16 cellular contexts compared by ENCODE assay signal in the genomic region with DNA sequence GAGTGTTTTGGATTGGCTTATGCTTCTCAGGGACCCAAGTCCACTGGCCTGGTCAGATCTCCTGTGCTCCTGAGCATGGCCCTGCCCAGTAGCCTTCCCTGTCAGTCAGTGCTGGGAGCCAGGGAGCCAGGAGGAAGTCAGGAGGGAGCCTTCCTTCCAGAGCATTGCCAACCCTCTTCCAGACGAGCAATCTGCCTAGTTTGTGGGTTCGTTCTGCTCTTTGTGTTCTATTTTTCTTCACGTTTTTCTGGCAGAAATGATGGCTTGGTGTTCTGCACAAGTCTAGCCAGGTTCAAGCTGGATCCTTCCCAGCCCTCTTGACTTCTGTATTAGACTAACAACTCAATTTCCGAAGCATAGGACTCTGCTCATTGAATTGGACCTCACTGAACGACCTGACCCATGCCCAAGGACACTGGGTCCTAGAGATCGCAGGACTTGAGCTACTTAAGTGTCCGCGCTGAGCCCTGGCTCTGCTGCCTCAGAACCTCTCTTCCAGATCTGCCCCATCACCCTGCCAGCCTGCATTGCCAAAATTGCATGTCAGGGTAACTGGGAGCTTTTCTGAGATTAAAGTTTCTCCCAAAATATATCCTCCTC.
DNase-seq lines count a peak whose midpoint lies in the region; ATAC-seq and TF ChIP-seq lines count a peak whose summit lies in the region.
"Had no signal": no experiment of that assay in that cellular context is flagged by ENCODE, and none has a peak within 500 bp of the region (broad histone marks: within the 10 kb centered on the region; RNA-seq: fewer than 3 reads in every experiment).

No MANE protein-coding gene starts in this region.

- H3K36me3 ChIP-seq in Caco-2 (ENCODE audit: control insufficient read depth, insufficient read depth, low read length) (no peaks in the 10 kb centered on the region), esophagus (ENCODE audit: control insufficient read depth in 2 of 2, insufficient read depth in 2 of 2, low read length in 1 of 2) (no peaks in the 10 kb centered on the region), trophoblast cell (ENCODE audit: control insufficient read depth in 1 of 2, insufficient read depth in 2 of 2, low read length in 2 of 2) (no peaks in the 10 kb centered on the region), gastroesophageal sphincter (no peaks in the 10 kb centered on the region)
- H3K36me3 ChIP-seq: HAP-1, SJCRH30 had no signal

- peak overlapping the region; percentile 77 to 84 for H3K27ac ChIP-seq in esophagus (ENCODE audit: low read depth in 2 of 2, low read length in 1 of 2)
- no peak overlapping the region for H3K27ac ChIP-seq in trophoblast cell (ENCODE audit: low read depth, low read length)
- no peak overlapping the region for H3K27ac ChIP-seq in gastroesophageal sphincter
- H3K27ac ChIP-seq: C4-2B, HL-60, PC-9, SJCRH30 had no signal

- H3K27me3 Mint-ChIP-seq in Caco-2 (ENCODE audit: insufficient read depth, unreplicated experiment) (no peaks in the 10 kb centered on the region), T-cell (peaks cover 0 to 5% of the 10 kb centered on the region in 2 donors)

- no peak overlapping the region for H3K4me2 ChIP-seq in trophoblast cell (ENCODE audit: low read length)
- H3K4me2 ChIP-seq: PC-9 had no signal

- H3K27me3 ChIP-seq in Caco-2 (replicated peaks; ENCODE audit: control insufficient read depth, insufficient read depth, low read length) = no peaks in the 10 kb centered on the region
- H3K27me3 ChIP-seq in esophagus (ENCODE audit: control insufficient read depth in 1 of 2, insufficient read depth in 2 of 2, low read length in 2 of 2) = no peaks in the 10 kb centered on the region
- H3K27me3 ChIP-seq in trophoblast cell (ENCODE audit: insufficient read depth, low read length) = no peaks in the 10 kb centered on the region
- H3K27me3 ChIP-seq in gastroesophageal sphincter = no peaks in the 10 kb centered on the region
- H3K27me3 ChIP-seq: SJCRH30 had no signal

- peak overlapping the region; percentile 27 for H3K27ac Mint-ChIP-seq in Caco-2 (ENCODE audit: unreplicated experiment)
- H3K27ac Mint-ChIP-seq in T-cell = peak overlapping the region; percentile 24 to 44

- H4K8ac ChIP-seq in trophoblast cell (ENCODE audit: low read depth, low read length) = no peak overlapping the region

- no peaks in the 10 kb centered on the region for H3K79me2 ChIP-seq in trophoblast cell (ENCODE audit: control insufficient read depth, insufficient read depth, low read length, poor library complexity)

- no peak overlapping the region for H3K18ac ChIP-seq in trophoblast cell (ENCODE audit: low read length)

- no peak overlapping the region for H3K4me3 Mint-ChIP-seq in Caco-2 (ENCODE audit: unreplicated experiment)
- no peak overlapping the region for H3K4me3 Mint-ChIP-seq in T-cell

- no peak overlapping the region for H2BK120ac ChIP-seq in trophoblast cell (ENCODE audit: insufficient read depth, low read length, poor library complexity)

- no TSS peak for BruUV-seq in Caco-2 (replicated peaks; lab: Mats Ljungman, UMichigan)

- no peak overlapping the region for H2BK5ac ChIP-seq in trophoblast cell (ENCODE audit: low read depth, low read length, poor library complexity)

- H3K14ac ChIP-seq in trophoblast cell (ENCODE audit: low read length) = no peak overlapping the region

- TF ChIP-seq POLR2A in gastroesophageal sphincter (IDR thresholded peaks at IDR 0.05) = no peak

- H3K9me3 Mint-ChIP-seq in Caco-2 (ENCODE audit: unreplicated experiment) (no peaks in the 10 kb centered on the region), T-cell (no peaks in the 10 kb centered on the region)

- intact Hi-C loops in Caco-2 (cut with micrococcal nuclease; ENCODE audit: unreplicated experiment) = no loop called here
- intact Hi-C loops in sciatic nerve (cut with DNase I) = no loop called here

- CTCF ChIA-PET in Caco-2 (lab: Charles Lee) = interaction anchor here (0.7 to 5.8 kb wide), 5 partner anchors 13 to 128 kb away, joined by 3 to 174 read pairs (median 9); a partner anchor contains a TSS
- CTCF ChIA-PET in T-cell (lab: Charles Lee) = interaction anchor here (0.6 to 4.6 kb wide), 12 partner anchors 47 to 140 kb away, joined by 3 to 111 read pairs (median 4); a partner anchor contains a TSS

- no peak overlapping the region for H2AK5ac ChIP-seq in trophoblast cell (ENCODE audit: low read length)

- TF ChIP-seq CTCF in Caco-2 (IDR thresholded peaks at IDR 0.05; ENCODE audit: insufficient read depth in 1 of 2, low read depth in 1 of 2, low read length in 1 of 2, severe bottlenecking in 1 of 2, unreplicated experiment in 1 of 2) (no peak), gastroesophageal sphincter (IDR thresholded peaks at IDR 0.05) (no peak)

- H3K23ac ChIP-seq in trophoblast cell (ENCODE audit: low read length) = no peak overlapping the region

- TF ChIP-seq EP300 in gastroesophageal sphincter (IDR thresholded peaks at IDR 0.05) = no peak

- ATAC-seq in T-cell (replicated peaks in 1 of 4) (no peak), gastroesophageal sphincter (no peak), sciatic nerve (no peak)

- H2BK12ac ChIP-seq in trophoblast cell (ENCODE audit: low read length) = peak overlapping the region; percentile 2

- no peak overlapping the region for H3K4me3 ChIP-seq in Caco-2 (ENCODE audit: low read depth, low read length)
- H3K4me3 ChIP-seq in esophagus (ENCODE audit: low read depth in 1 of 2, low read length in 2 of 2) = no peak overlapping the region
- no peak overlapping the region for H3K4me3 ChIP-seq in trophoblast cell (ENCODE audit: low read depth, low read length)
- H3K4me3 ChIP-seq in gastroesophageal sphincter = no peak overlapping the region
- H3K4me3 ChIP-seq: HAP-1, PC-9, SJCRH30 had no signal

- no peak overlapping the region for H4K12ac ChIP-seq in trophoblast cell (ENCODE audit: low read depth, low read length)

- 53 to 63% methylated on average over 8 of the region's 8 CpGs for WGBS in esophagus, 2 donors
- no CpG with 5 or more reads among the region's 8 CpGs for WGBS in trophoblast cell (ENCODE audit: extremely low coverage, insufficient coverage, insufficient read length)
- WGBS in gastroesophageal sphincter (ENCODE audit: low coverage in 1 of 2), 2 donors = 82 to 84% methylated on average over 3 to 8 of the region's 8 CpGs

- H3K36me3 Mint-ChIP-seq in Caco-2 (ENCODE audit: insufficient read depth, unreplicated experiment) = peaks cover 16% of the 10 kb centered on the region
- no peaks in the 10 kb centered on the region for H3K36me3 Mint-ChIP-seq in T-cell

- H3K4ac ChIP-seq in trophoblast cell (ENCODE audit: low read depth, low read length) = no peak overlapping the region

- POLR2A ChIA-PET in Caco-2 (lab: Charles Lee) (interaction anchor here (3.4 kb wide), 1 partner anchor 76 kb away, joined by 48 read pairs; a partner anchor contains a TSS), T-cell (lab: Charles Lee) (interaction anchor here (0.7 to 1.5 kb wide), 7 partner anchors 13 to 872 kb away, joined by 3 to 9 read pairs (median 4); a partner anchor contains a TSS)

- H3K9me3 ChIP-seq in Caco-2 (no peaks in the 10 kb centered on the region), esophagus (ENCODE audit: control insufficient read depth in 2 of 2, insufficient read depth in 1 of 2, low read depth in 1 of 2, low read length in 1 of 2) (no peaks in the 10 kb centered on the region), trophoblast cell (ENCODE audit: insufficient read depth, low read depth, low read length) (peaks cover 3% of the 10 kb centered on the region), gastroesophageal sphincter (no peaks in the 10 kb centered on the region)
- H3K9me3 ChIP-seq: HAP-1, SJCRH30 had no signal

- no peak overlapping the region for H3K9ac ChIP-seq in trophoblast cell (ENCODE audit: low read length)

- no peak overlapping the region for H2AFZ ChIP-seq in trophoblast cell (ENCODE audit: insufficient read depth, low read length, poor library complexity)
- H2AFZ ChIP-seq: PC-9 had no signal

- DNase-seq in Caco-2 = no peak
- DNase-seq in T-cell = no peak
- DNase-seq in trophoblast cell = no peak
- DNase-seq in NCI-H1092 (lab: John Stamatoyannopoulos, UW) = no peak
- DNase-seq in sciatic nerve (ENCODE audit: low spot score) = no peak
- DNase-seq: Calu3, DMS53, NCI-H1930, NCI-H748 treated with DMSO at 0.1 percent for 48 hours, PC-9, SJCRH30 had no signal

- H3K4me1 ChIP-seq in Caco-2 (peaks cover 43% of the 10 kb centered on the region), esophagus (ENCODE audit: control insufficient read depth in 2 of 2, insufficient read depth in 2 of 2, low read length in 1 of 2) (peaks cover 0 to 5% of the 10 kb centered on the region in 2 donors), trophoblast cell (ENCODE audit: control insufficient read depth in 1 of 2, insufficient read depth in 2 of 2, low read length in 2 of 2) (peaks cover 6 to 9% of the 10 kb centered on the region in 2 experiments), gastroesophageal sphincter (peaks cover 0 to 4% (median 0%) of the 10 kb centered on the region in 3 donors)
- H3K4me1 ChIP-seq: HAP-1, SJCRH30 had no signal

- peaks cover 11% of the 10 kb centered on the region for H3K79me1 ChIP-seq in trophoblast cell (ENCODE audit: low read length)

- peaks cover 45% of the 10 kb centered on the region for H3K4me1 Mint-ChIP-seq in Caco-2 (ENCODE audit: low read depth, unreplicated experiment)
- peaks cover 22 to 39% (median 28%) of the 10 kb centered on the region in 3 donors for H3K4me1 Mint-ChIP-seq in T-cell

- H4K91ac ChIP-seq in trophoblast cell (ENCODE audit: low read depth, low read length) = no peak overlapping the region

Comparison
In these comparisons a context has a peak if more than half of its experiments do, and no peak if none do; other contexts are left out.
1. H3K27ac ChIP-seq: peak in esophagus (2 of 2); none in trophoblast cell (single experiment) and gastroesophageal sphincter (0 of 4).